ENCODE assay signal across 24 cellular contexts in genomic region chr19:29091127-29091526, GRCh38.
"Had no signal": no experiment of that assay in that cellular context is flagged by ENCODE, and none has a peak within 500 bp of the region (broad histone marks: within the 10 kb centered on the region; RNA-seq: fewer than 3 reads in every experiment).

No MANE protein-coding gene starts in this region.

- H3K9me3 ChIP-seq: SJSA1 had no signal

- H3K4me1 ChIP-seq: SJSA1 had no signal

- H3K4me2 ChIP-seq: KMS-11 had no signal

- ATAC-seq: Panc1, SK-N-SH treated with all-trans-retinoic acid at 6 μM for 48 hours had no signal

- DNase-seq: activated CD4-positive, alpha-beta memory T cell treated with anti-CD3 and anti-CD28 coated beads, Interleukin-2, amount 10 ng/mL, durations not matched to agents 7 days and 5 days; activated CD4-positive, alpha-beta T cell treated with anti-CD3 and anti-CD28 coated beads, Interleukin-2, amount 10 ng/mL, durations not matched to agents 7 days and 5 days; activated CD4-positive, CD25-positive, alpha-beta regulatory T cell; activated CD8-positive, alpha-beta memory T cell treated with anti-CD3 and anti-CD28 coated beads, Interleukin-2, amount 50 U/mL, for 4 hours; activated naive CD4-positive, alpha-beta T cell treated with anti-CD3 and anti-CD28 coated beads, Interleukin-2, amount 50 U/mL, for 16 hours; activated T-cell treated with anti-CD3 and anti-CD28 coated beads, Interleukin-2, amount 50 U/mL, for 1 hour; aorta; central memory CD4-positive, alpha-beta T cell; NCI-H1092; NCI-H1417; NCI-H1930; NCI-H2171; NCI-H345; NCI-H510A; NCI-H526 treated with DMSO at 0.1 percent for 48 hours; NCI-H82; OCI-M1; Right ventricle myocardium superior; SW 1271 had no signal

- H3K27ac Mint-ChIP-seq: activated CD4-positive, alpha-beta memory T cell treated with anti-CD3 and anti-CD28 coated beads, Interleukin-2, amount 10 ng/mL, durations not matched to agents 7 days and 5 days; activated CD4-positive, alpha-beta T cell treated with anti-CD3 and anti-CD28 coated beads, Interleukin-2, amount 10 ng/mL, durations not matched to agents 7 days and 5 days had no signal

- H3K4me3 Mint-ChIP-seq: activated CD4-positive, alpha-beta memory T cell treated with anti-CD3 and anti-CD28 coated beads, Interleukin-2, amount 10 ng/mL, durations not matched to agents 7 days and 5 days; activated CD4-positive, alpha-beta T cell treated with anti-CD3 and anti-CD28 coated beads, Interleukin-2, amount 10 ng/mL, durations not matched to agents 7 days and 5 days had no signal

- H3K4me1 Mint-ChIP-seq: activated CD4-positive, alpha-beta memory T cell treated with anti-CD3 and anti-CD28 coated beads, Interleukin-2, amount 10 ng/mL, durations not matched to agents 7 days and 5 days; activated CD4-positive, alpha-beta T cell treated with anti-CD3 and anti-CD28 coated beads, Interleukin-2, amount 10 ng/mL, durations not matched to agents 7 days and 5 days had no signal

- H3K27ac ChIP-seq: KMS-11, RWPE1, SJSA1 had no signal

- H3K9me3 Mint-ChIP-seq: activated CD4-positive, alpha-beta memory T cell treated with anti-CD3 and anti-CD28 coated beads, Interleukin-2, amount 10 ng/mL, durations not matched to agents 7 days and 5 days; activated CD4-positive, alpha-beta T cell treated with anti-CD3 and anti-CD28 coated beads, Interleukin-2, amount 10 ng/mL, durations not matched to agents 7 days and 5 days had no signal

- H3K9ac ChIP-seq: KMS-11 had no signal

- H3K27me3 ChIP-seq: SJSA1 had no signal

- H3K27me3 Mint-ChIP-seq: activated CD4-positive, alpha-beta memory T cell treated with anti-CD3 and anti-CD28 coated beads, Interleukin-2, amount 10 ng/mL, durations not matched to agents 7 days and 5 days; activated CD4-positive, alpha-beta T cell treated with anti-CD3 and anti-CD28 coated beads, Interleukin-2, amount 10 ng/mL, durations not matched to agents 7 days and 5 days had no signal
